8 cellular contexts compared by ENCODE assay signal in the genomic region with DNA sequence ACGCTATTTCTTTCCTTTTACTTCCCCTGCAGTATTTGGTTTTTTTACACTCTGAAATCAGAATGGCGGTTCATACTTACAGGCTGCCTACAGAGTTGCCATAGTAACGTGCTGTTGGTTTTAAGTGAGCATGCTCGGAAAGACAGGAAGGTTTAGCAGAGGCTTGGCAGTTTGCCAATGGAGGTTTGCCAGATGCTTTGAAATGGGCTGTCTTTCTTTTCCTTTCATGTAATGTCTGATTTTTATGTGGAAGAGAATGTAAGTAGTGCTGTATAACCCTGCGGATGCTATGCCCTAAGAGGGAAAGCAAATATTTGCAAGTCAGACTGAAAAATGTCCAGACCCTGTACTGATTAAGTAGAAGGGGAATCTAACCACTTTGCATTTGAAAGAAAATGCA. TPM values are rescaled to one million over a fixed set of nuclear protein-coding genes. Genes with fewer than 3 reads are reported as not detected.
DNase-seq lines count a peak whose midpoint lies in the region; ATAC-seq and TF ChIP-seq lines count a peak whose summit lies in the region.

No MANE protein-coding gene starts in this region.

- H3K27ac Mint-ChIP-seq in activated CD4-positive, alpha-beta T cell treated with anti-CD3 and anti-CD28 coated beads for 36 hours, result peak overlapping the region; percentile 87

- peaks cover 21% of the 10 kb centered on the region for H3K36me3 Mint-ChIP-seq in activated CD4-positive, alpha-beta T cell treated with anti-CD3 and anti-CD28 coated beads for 36 hours (ENCODE audit: low read depth)

- H3K4me1 Mint-ChIP-seq in activated CD4-positive, alpha-beta T cell treated with anti-CD3 and anti-CD28 coated beads for 36 hours, result peaks cover 16% of the 10 kb centered on the region

- in situ Hi-C loops in ACHN (cut with HindIII; ENCODE audit: low pct_ligation_motif_present, low pct_unique_long_range_greater_than_20kb, low sequenced_read_pairs), result no loop called here

- POLR2A ChIA-PET in activated CD4-positive, alpha-beta T cell treated with anti-CD3 and anti-CD28 coated beads for 36 hours (lab: Charles Lee), result no interaction called here

- CTCF ChIA-PET in activated CD4-positive, alpha-beta T cell treated with anti-CD3 and anti-CD28 coated beads for 36 hours (lab: Charles Lee), result no interaction called here

- peak; percentile 90 for DNase-seq in ACHN
- DNase-seq in NCI-H2227 (lab: John Stamatoyannopoulos, UW; ENCODE audit: unreplicated experiment), result peak; percentile 98
- peak; percentile 91 for DNase-seq in activated CD4-positive, alpha-beta T cell treated with anti-CD3 and anti-CD28 coated beads for 36 hours
- DNase-seq in choroid plexus epithelial cell (ENCODE audit: low read depth), result peak; percentile 99
- DNase-seq in stimulated activated CD4-positive, alpha-beta T cell treated with anti-CD3 and anti-CD28 coated beads, Interleukin-1b, Interleukin-23, amount 100 ng/mL, for 4 hours (ENCODE audit: low read depth in 2 of 2), result peak; percentile 49 to 89

- peak overlapping the region; percentile 62 for H3K27ac ChIP-seq in layer of hippocampus (ENCODE audit: low read depth, low read length)

- no peak overlapping the region for H3K4me3 ChIP-seq in choroid plexus epithelial cell (ENCODE audit: low read depth, low read length)

- H3K4me3 Mint-ChIP-seq in activated CD4-positive, alpha-beta T cell treated with anti-CD3 and anti-CD28 coated beads for 36 hours, result peak overlapping the region; percentile 71

- TF ChIP-seq CTCF in choroid plexus epithelial cell (conservative IDR thresholded peaks at IDR 0.05; ENCODE audit: low read depth, low read length), result no peak

- ATAC-seq in GM18909 (IDR thresholded peaks at IDR 0.05; ENCODE audit: poor library complexity, unreplicated experiment) (peak; percentile 95), HG03175 (IDR thresholded peaks at IDR 0.05; ENCODE audit: unreplicated experiment) (peak; percentile 93)
- ATAC-seq in activated CD4-positive, alpha-beta T cell treated with anti-CD3 and anti-CD28 coated beads for 36 hours, result peak; percentile 98

- no peaks in the 10 kb centered on the region for H3K27me3 ChIP-seq in layer of hippocampus (ENCODE audit: control insufficient read depth, insufficient read depth, low read length)

- H3K27me3 Mint-ChIP-seq in activated CD4-positive, alpha-beta T cell treated with anti-CD3 and anti-CD28 coated beads for 36 hours, result no peaks in the 10 kb centered on the region

- H3K9me3 Mint-ChIP-seq in activated CD4-positive, alpha-beta T cell treated with anti-CD3 and anti-CD28 coated beads for 36 hours (ENCODE audit: low read depth), result no peaks in the 10 kb centered on the region

- intact Hi-C loops in activated CD4-positive, alpha-beta T cell treated with anti-CD3 and anti-CD28 coated beads for 36 hours (cut with DNase I, micrococcal nuclease), result loop anchor here (1.0 kb wide), 2 partner anchors 33 to 96 kb away; partner anchors contain the start of genes ARID4A (in 2 of the 2), KIAA0586 (in 2 of the 2) and TIMM9 (in 2 of the 2)

RNA-seq across cellular contexts. Expression of gene ARID4A, which starts 32.8 kb away (rescaled TPM):
- 10 to 100 TPM; 20.3 to 25.3 TPM for total RNA-seq in activated CD4-positive, alpha-beta T cell treated with anti-CD3 and anti-CD28 coated beads for 36 hours
